Comparison of ENCODE assay signal across 23 cellular contexts in the genomic region with DNA sequence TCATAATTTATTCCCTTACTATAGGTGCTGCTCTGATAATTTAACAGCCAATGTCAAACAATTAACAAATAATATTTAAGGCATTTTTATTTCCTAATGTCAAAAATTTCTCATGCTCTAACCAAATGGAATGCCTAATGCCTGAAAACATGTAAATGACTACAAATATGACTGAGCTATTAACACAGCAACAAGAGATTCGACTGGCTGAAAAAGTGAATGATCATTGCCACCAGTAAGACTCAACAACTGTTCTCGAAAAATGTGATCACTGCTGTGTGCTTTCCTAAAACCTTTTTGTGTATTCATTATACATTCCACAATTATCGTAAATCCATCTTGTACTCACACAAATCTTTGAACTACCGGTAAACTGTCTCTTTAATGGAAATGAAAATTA.
DNase-seq lines count a peak whose midpoint lies in the region; TF ChIP-seq lines count a peak whose summit lies in the region.
"Had no signal": no experiment of that assay in that cellular context is flagged by ENCODE, and none has a peak within 500 bp of the region (broad histone marks: within the 10 kb centered on the region; RNA-seq: fewer than 3 reads in every experiment).

No MANE protein-coding gene starts in this region.

- H4K20me1 ChIP-seq in mammary epithelial cell (ENCODE audit: insufficient read depth, low read length) (no peaks in the 10 kb centered on the region), PC-9 (ENCODE audit: insufficient read depth) (no peaks in the 10 kb centered on the region)

- 97% methylated on average over 4 of the region's 4 CpGs for WGBS in mammary epithelial cell (ENCODE audit: low coverage, missing lambda C conversion rate)

- peaks cover 17% of the 10 kb centered on the region for H3K4me1 ChIP-seq in mammary epithelial cell (ENCODE audit: insufficient read depth, low read length)
- no peaks in the 10 kb centered on the region for H3K4me1 ChIP-seq in breast epithelium
- H3K4me1 ChIP-seq in PC-9 (replicated peaks; ENCODE audit: insufficient read depth) = 0 out of 2 replicates have a peak, but pooled peaks cover 4% of the 10 kb centered on the region
- H3K4me1 ChIP-seq in BE2C = no peaks in the 10 kb centered on the region

- BruUV-seq in mammary epithelial cell (replicated peaks; lab: Mats Ljungman, UMichigan) (no TSS peak), PC-9 (replicated peaks; lab: Mats Ljungman, UMichigan) (no TSS peak)

- TF ChIP-seq POLR2A in breast epithelium (IDR thresholded peaks at IDR 0.05) = no peak

- POLR2A ChIA-PET in PC-9 (lab: Charles Lee; ENCODE audit: unreplicated experiment) = interaction anchor here (0.7 kb wide), 1 partner anchor 350 kb away, joined by 5 read pairs; no protein-coding TSS in a partner anchor

- no peaks in the 10 kb centered on the region for H3K9me3 ChIP-seq in mammary epithelial cell (replicated peaks; ENCODE audit: insufficient read depth, low read length)
- H3K9me3 ChIP-seq in breast epithelium = no peaks in the 10 kb centered on the region
- no peaks in the 10 kb centered on the region for H3K9me3 ChIP-seq in PC-9 (ENCODE audit: insufficient read depth, low read depth)
- no peaks in the 10 kb centered on the region for H3K9me3 ChIP-seq in BE2C

- no peaks in the 10 kb centered on the region for H3K36me3 ChIP-seq in mammary epithelial cell (ENCODE audit: insufficient read depth, low read length)
- no peaks in the 10 kb centered on the region for H3K36me3 ChIP-seq in breast epithelium
- H3K36me3 ChIP-seq in PC-9 (ENCODE audit: low read depth) = no peaks in the 10 kb centered on the region
- no peaks in the 10 kb centered on the region for H3K36me3 ChIP-seq in BE2C
- H3K36me3 ChIP-seq: WERI-Rb-1 had no signal

- no peaks in the 10 kb centered on the region for H3K27me3 ChIP-seq in mammary epithelial cell (ENCODE audit: insufficient read depth, low read length)
- no peaks in the 10 kb centered on the region for H3K27me3 ChIP-seq in breast epithelium
- H3K27me3 ChIP-seq in PC-9 (ENCODE audit: insufficient read depth, low read depth) = no peaks in the 10 kb centered on the region
- H3K27me3 ChIP-seq in BE2C = peaks cover 4% of the 10 kb centered on the region; the same call in 1 of the 2 replicates

- DNase-seq in mammary epithelial cell (no peak), breast epithelium (ENCODE audit: low spot score in 2 of 2) (no peak), PC-9 (no peak), fibroblast of peridontal ligament (ENCODE audit: extremely low read depth) (peak; percentile 5), foreskin melanocyte (no peak), chondrocyte (ENCODE audit: low spot score) (no peak), mesothelial cell of epicardium (ENCODE audit: low spot score in 2 of 2, unreplicated experiment in 2 of 2) (no peak), BE2C (no peak)
- DNase-seq: 8988T; activated CD4-positive, alpha-beta T cell treated with anti-CD3 and anti-CD28 coated beads, Interleukin-2, amount 50 U/mL, for 1 hour; activated naive CD4-positive, alpha-beta T cell treated with anti-CD3 and anti-CD28 coated beads, Interleukin-2, amount 50 U/mL, for 16 hours; amygdala; cortex of kidney; GF-D8; left cardiac atrium; NCI-H510A; WERI-Rb-1 had no signal

- H3F3A ChIP-seq in PC-9 (ENCODE audit: insufficient read depth, low read depth) = no peaks in the 10 kb centered on the region

- H3K4me2 ChIP-seq in mammary epithelial cell (ENCODE audit: insufficient read depth, low read depth, low read length) (peak overlapping the region; percentile 90), PC-9 (peak overlapping the region; percentile 82)

- no peak overlapping the region for H3K9ac ChIP-seq in mammary epithelial cell (ENCODE audit: insufficient read depth, low read length)

- H3K4me3 Mint-ChIP-seq in chondrocyte (ENCODE audit: unreplicated experiment) (no peak overlapping the region), mesothelial cell of epicardium (no peak overlapping the region)
- H3K4me3 Mint-ChIP-seq: activated T-helper 1 cell treated with anti-CD3 and anti-CD28 coated beads, Interleukin-12 subunit alpha, Interleukin-12 subunit beta, Interleukin-2, Interleukin-4 antibody, amounts not matched to agents 30 ng/mL and 10 ng/mL and 1 ng/mL, durations not matched to agents 14 hours and 24 hours and 36 hours; CD8-positive, alpha-beta memory T cell; naive B cell; T-helper 2 cell treated with Interferon-gamma antibody and Interleukin-4, amounts not matched to agents 5 μg/mL and 100 μg/mL, for 36 hours; type B pancreatic cell had no signal

- no peaks in the 10 kb centered on the region for H3K4me1 Mint-ChIP-seq in chondrocyte (ENCODE audit: low read depth)
- H3K4me1 Mint-ChIP-seq in mesothelial cell of epicardium = peaks cover 13% of the 10 kb centered on the region

- TF ChIP-seq CTCF in mammary epithelial cell (conservative IDR thresholded peaks at IDR 0.05 in 1 of 2, IDR thresholded peaks at IDR 0.05 in 1 of 2; ENCODE audit: extremely low read depth in 1 of 2, insufficient read depth in 1 of 2, low read depth in 1 of 2, low read length in 2 of 2) (no peak), breast epithelium (IDR thresholded peaks at IDR 0.05) (no peak), PC-9 (conservative IDR thresholded peaks at IDR 0.05) (no peak), chondrocyte (IDR thresholded peaks at IDR 0.05) (no peak), mesothelial cell of epicardium (IDR thresholded peaks at IDR 0.05; ENCODE audit: unreplicated experiment) (no peak), BE2C (IDR thresholded peaks at IDR 0.05; ENCODE audit: low read depth, low read length) (no peak)

- no peaks in the 10 kb centered on the region for H3K9me3 Mint-ChIP-seq in chondrocyte (ENCODE audit: low read depth)
- no peaks in the 10 kb centered on the region for H3K9me3 Mint-ChIP-seq in mesothelial cell of epicardium
- H3K9me3 Mint-ChIP-seq: activated T-helper 1 cell treated with anti-CD3 and anti-CD28 coated beads, Interleukin-12 subunit alpha, Interleukin-12 subunit beta, Interleukin-2, Interleukin-4 antibody, amounts not matched to agents 30 ng/mL and 10 ng/mL and 1 ng/mL, durations not matched to agents 14 hours and 24 hours and 36 hours; CD8-positive, alpha-beta memory T cell; naive B cell; T-helper 2 cell treated with Interferon-gamma antibody and Interleukin-4, amounts not matched to agents 5 μg/mL and 100 μg/mL, for 36 hours; type B pancreatic cell had no signal

- H3K79me2 ChIP-seq in mammary epithelial cell (ENCODE audit: insufficient read depth, low read length) (no peaks in the 10 kb centered on the region), PC-9 (ENCODE audit: low read depth) (no peaks in the 10 kb centered on the region)

- in situ Hi-C loops in mammary epithelial cell (cut with MboI; ENCODE audit: low sequenced_read_pairs in 2 of 2) = loop anchor here (10.0 kb wide), 1 partner anchor 262 kb away; no protein-coding TSS in a partner anchor

- peak overlapping the region; percentile 94 for H2AFZ ChIP-seq in mammary epithelial cell (ENCODE audit: low read depth, low read length)
- peak overlapping the region; percentile 88; the same call in 1 of the 2 replicates for H2AFZ ChIP-seq in PC-9

- H3K9me2 ChIP-seq in PC-9 (ENCODE audit: insufficient read depth) = no peaks in the 10 kb centered on the region

- H3K27ac Mint-ChIP-seq in chondrocyte (ENCODE audit: unreplicated experiment) (no peak overlapping the region), mesothelial cell of epicardium (no peak overlapping the region)
- H3K27ac Mint-ChIP-seq: activated T-helper 1 cell treated with anti-CD3 and anti-CD28 coated beads, Interleukin-12 subunit alpha, Interleukin-12 subunit beta, Interleukin-2, Interleukin-4 antibody, amounts not matched to agents 30 ng/mL and 10 ng/mL and 1 ng/mL, durations not matched to agents 14 hours and 24 hours and 36 hours; CD8-positive, alpha-beta memory T cell; T-helper 2 cell treated with Interferon-gamma antibody and Interleukin-4, amounts not matched to agents 5 μg/mL and 100 μg/mL, for 36 hours; type B pancreatic cell had no signal

- H3K4me3 ChIP-seq in mammary epithelial cell (replicated peaks in 1 of 3; ENCODE audit: insufficient read depth in 1 of 3, low read depth in 2 of 3, low read length in 3 of 3) (peak overlapping the region in 1 of 3 experiments; percentile 35), breast epithelium (no peak overlapping the region), PC-9 (no peak overlapping the region; the same call in 1 of the 2 replicates), BE2C (ENCODE audit: low read depth, low read length) (no peak overlapping the region)
- H3K4me3 ChIP-seq: K562 had no signal

- peaks cover 7% of the 10 kb centered on the region for H3K27me3 Mint-ChIP-seq in chondrocyte (ENCODE audit: low read depth)
- H3K27me3 Mint-ChIP-seq in mesothelial cell of epicardium (ENCODE audit: low read depth) = peaks cover 27% of the 10 kb centered on the region
- H3K27me3 Mint-ChIP-seq: CD8-positive, alpha-beta memory T cell had no signal

- CTCF ChIA-PET in mammary epithelial cell (lab: Charles Lee; ENCODE audit: low non-redundant PET) (no interaction called here), PC-9 (lab: Charles Lee) (no interaction called here)

- H3K36me3 Mint-ChIP-seq in chondrocyte (ENCODE audit: low read depth) (no peaks in the 10 kb centered on the region), mesothelial cell of epicardium (no peaks in the 10 kb centered on the region)
- H3K36me3 Mint-ChIP-seq: CD8-positive, alpha-beta memory T cell; naive B cell; type B pancreatic cell had no signal

- intact Hi-C loops in mammary epithelial cell (cut with micrococcal nuclease) (loop anchor here (1.0 to 5.0 kb wide), 4 partner anchors 250 to 692 kb away; no protein-coding TSS in a partner anchor), breast epithelium (cut with DNase I; ENCODE audit: low total_unique reads) (no loop called here), PC-9 (cut with micrococcal nuclease; ENCODE audit: unreplicated experiment) (loop anchor here (1.0 to 5.0 kb wide), 4 partner anchors 170 to 696 kb away; a partner anchor contains a TSS)

- dilution Hi-C loops in mammary epithelial cell (cut with HindIII; ENCODE audit: low sequenced_read_pairs) = no loop called here

- H3K27ac ChIP-seq in mammary epithelial cell (ENCODE audit: insufficient read depth, low read depth, low read length) = no peak overlapping the region
- no peak overlapping the region for H3K27ac ChIP-seq in breast epithelium
- no peak overlapping the region for H3K27ac ChIP-seq in PC-9
- H3K27ac ChIP-seq: WERI-Rb-1 had no signal
